In the genomic region with DNA sequence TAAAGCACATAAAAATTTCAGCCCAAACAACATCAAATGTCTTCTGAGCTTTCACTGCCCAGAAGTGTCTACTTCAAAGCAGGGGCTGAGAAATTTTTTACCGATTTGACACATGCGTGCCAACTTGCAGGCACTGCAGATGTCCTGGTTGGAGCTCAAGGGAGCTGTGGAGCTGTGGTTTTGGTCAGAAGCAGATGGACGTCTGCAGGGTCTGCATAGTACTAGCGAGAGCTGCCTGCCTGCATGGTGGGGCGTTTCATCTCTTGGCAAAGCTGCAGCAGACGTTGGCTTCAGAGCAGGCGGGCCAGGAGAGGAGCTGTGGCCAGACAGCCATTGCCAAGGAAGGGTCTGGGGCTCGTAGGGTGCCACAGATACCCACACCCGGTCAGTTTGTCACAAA, we compare ENCODE assay signal across 16 cellular contexts.
DNase-seq lines count a peak whose midpoint lies in the region; ATAC-seq and TF ChIP-seq lines count a peak whose summit lies in the region.
"Had no signal": no experiment of that assay in that cellular context is flagged by ENCODE, and none has a peak within 500 bp of the region (broad histone marks: within the 10 kb centered on the region; RNA-seq: fewer than 3 reads in every experiment).

No MANE protein-coding gene starts in this region.

- no peaks in the 10 kb centered on the region for H3K27me3 ChIP-seq in H9 (ENCODE audit: insufficient read depth, low read length)
- no peaks in the 10 kb centered on the region for H3K27me3 ChIP-seq in lung (ENCODE audit: control insufficient read depth, insufficient read depth)
- H3K27me3 ChIP-seq: BLaER1 had no signal

- no peaks in the 10 kb centered on the region for H3K36me3 ChIP-seq in lung (ENCODE audit: control insufficient read depth in 2 of 2, insufficient read depth in 2 of 2, low read length in 2 of 2)
- H3K36me3 ChIP-seq: BLaER1 had no signal

- H3K4ac ChIP-seq in H9 (ENCODE audit: low read depth, low read length) = no peak overlapping the region

- no peak overlapping the region for H4K5ac ChIP-seq in H9 (ENCODE audit: insufficient read length, low read depth, low read length)

- H3K4me1 ChIP-seq in H9 (ENCODE audit: insufficient read depth, low read length) (no peaks in the 10 kb centered on the region), lung (ENCODE audit: control insufficient read depth in 2 of 2, insufficient read depth in 2 of 2, low read length in 2 of 2) (no peaks in the 10 kb centered on the region)
- H3K4me1 ChIP-seq: BLaER1 had no signal

- no CpG with 5 or more reads among the region's 9 CpGs for WGBS in H9 (ENCODE audit: extremely low coverage, insufficient read length, low lambda C conversion rate)
- 79 to 83% methylated on average over 9 of the region's 9 CpGs for WGBS in lung, 2 donors

- H3K9me3 ChIP-seq in H9 (ENCODE audit: control insufficient read depth, low read depth, low read length) (no peaks in the 10 kb centered on the region), lung (ENCODE audit: control insufficient read depth in 2 of 2, insufficient read depth in 1 of 2, low read length in 1 of 2) (peaks cover 0 to 2% of the 10 kb centered on the region in 2 donors)
- H3K9me3 ChIP-seq: BLaER1 had no signal

- H3K4me1 Mint-ChIP-seq in H9 (no peaks in the 10 kb centered on the region), type B pancreatic cell (ENCODE audit: unreplicated experiment) (peaks cover 6% of the 10 kb centered on the region)
- H3K4me1 Mint-ChIP-seq: CD14-positive monocyte; CD4-positive, alpha-beta memory T cell had no signal

- H3T11ph ChIP-seq in H9 (ENCODE audit: low read length) = no peak overlapping the region

- no peak overlapping the region for H2BK20ac ChIP-seq in H9 (ENCODE audit: low read depth, low read length, poor library complexity, severe bottlenecking)

- H4K8ac ChIP-seq in H9 (replicated peaks; ENCODE audit: insufficient read length, low read depth, low read length) = no peak overlapping the region

- peak; percentile 1 for DNase-seq in activated CD8-positive, alpha-beta memory T cell treated with anti-CD3 and anti-CD28 coated beads, Interleukin-2, amount 50 U/mL, for 48 hours
- DNase-seq in activated CD8-positive, alpha-beta memory T cell treated with anti-CD3 and anti-CD28 coated beads, Interleukin-2, amount 50 U/mL, for 4 hours = no peak
- peak; percentile 8 for DNase-seq in H9
- DNase-seq in lung (ENCODE audit: low spot score) = peak; percentile 25
- peak; percentile 45 for DNase-seq in type B pancreatic cell (ENCODE audit: extremely low spot score, unreplicated experiment)
- DNase-seq in inferior parietal cortex (ENCODE audit: extremely low spot score) = no peak
- DNase-seq: 8988T; CD4-positive, alpha-beta memory T cell; DMS153; DMS79; GDM1; GOT3; H7 had no signal

- H3K4me3 ChIP-seq in lung = no peak overlapping the region
- H3K4me3 ChIP-seq: BLaER1 had no signal

- no peak overlapping the region for H3K23ac ChIP-seq in H9 (ENCODE audit: insufficient read length, low read depth, low read length)

- no peaks in the 10 kb centered on the region for H3K79me2 ChIP-seq in H9 (ENCODE audit: insufficient read depth, low read length)

- no peak overlapping the region for H2BK120ac ChIP-seq in H9 (ENCODE audit: low read depth, low read length, poor library complexity, severe bottlenecking)

- TF ChIP-seq CTCF in H9 (conservative IDR thresholded peaks at IDR 0.05) (no peak), lung (IDR thresholded peaks at IDR 0.05; ENCODE audit: control extremely low read depth, extremely low read depth) (no peak), type B pancreatic cell (conservative IDR thresholded peaks at IDR 0.05) (no peak)

- no peak overlapping the region for H3K9ac ChIP-seq in H9 (ENCODE audit: extremely low read depth, insufficient read length, low read length)
- H3K9ac ChIP-seq: BLaER1 had no signal

- H4K91ac ChIP-seq in H9 (ENCODE audit: insufficient read length, low read depth, low read length) = no peak overlapping the region

- no peak overlapping the region for H3K4me3 Mint-ChIP-seq in H9
- no peak overlapping the region for H3K4me3 Mint-ChIP-seq in type B pancreatic cell
- H3K4me3 Mint-ChIP-seq: CD14-positive monocyte; CD4-positive, alpha-beta memory T cell had no signal

- H2AK5ac ChIP-seq in H9 (ENCODE audit: insufficient read length, low read length) = no peak overlapping the region

- no peaks in the 10 kb centered on the region for H4K20me1 ChIP-seq in H9 (ENCODE audit: control insufficient read depth, insufficient read depth, insufficient read length)
- H4K20me1 ChIP-seq: BLaER1 had no signal

- no peaks in the 10 kb centered on the region for H3K79me1 ChIP-seq in H9 (ENCODE audit: insufficient read depth, low read depth, low read length, poor library complexity, severe bottlenecking)

- H2AFZ ChIP-seq in H9 (ENCODE audit: low read length) = no peak overlapping the region

- no peaks in the 10 kb centered on the region for H3K23me2 ChIP-seq in H9 (ENCODE audit: insufficient read length, low read depth, low read length, poor library complexity, severe bottlenecking)

- H3K14ac ChIP-seq in H9 (ENCODE audit: insufficient read depth, low read length) = no peak overlapping the region

- no peak overlapping the region for H3K56ac ChIP-seq in H9 (ENCODE audit: insufficient read length, low read depth, low read length)

- no peak overlapping the region for H3K18ac ChIP-seq in H9 (ENCODE audit: insufficient read length, low read depth, low read length)

- no peak overlapping the region for H2BK15ac ChIP-seq in H9 (ENCODE audit: low read depth, low read length)

- H2BK12ac ChIP-seq in H9 (ENCODE audit: insufficient read length, low read depth, low read length) = no peak overlapping the region

- H3K9me3 Mint-ChIP-seq in H9 = peaks cover 4% of the 10 kb centered on the region in 2 experiments; a peak in 3 of 5 replicates
- H3K9me3 Mint-ChIP-seq in type B pancreatic cell = peaks cover 14% of the 10 kb centered on the region

- H3K27me3 Mint-ChIP-seq in H9 (ENCODE audit: low read depth) (peaks cover 6% of the 10 kb centered on the region), type B pancreatic cell (peaks cover 13% of the 10 kb centered on the region)
- H3K27me3 Mint-ChIP-seq: CD4-positive, alpha-beta memory T cell had no signal

- no peak overlapping the region for H2BK5ac ChIP-seq in H9 (ENCODE audit: insufficient read length, low read length)

- ATAC-seq in lung (ENCODE audit: insufficient read depth, low FRiP score) (no peak), GM21381 (IDR thresholded peaks at IDR 0.05; ENCODE audit: unreplicated experiment) (no peak)

- H3K4me2 ChIP-seq in H9 (ENCODE audit: insufficient read depth, insufficient read length, low read length) = no peak overlapping the region
- H3K4me2 ChIP-seq: BLaER1 had no signal

- no peak overlapping the region for H3K27ac ChIP-seq in H9 (ENCODE audit: insufficient read length, low read depth, low read length)
- H3K27ac ChIP-seq in lung (ENCODE audit: low read depth in 1 of 2, low read length in 1 of 2) = no peak overlapping the region
- H3K27ac ChIP-seq: BLaER1 had no signal

- H3K36me3 Mint-ChIP-seq in H9 (ENCODE audit: insufficient read depth in 1 of 3, low read depth in 3 of 3) (no peaks in the 10 kb centered on the region), type B pancreatic cell (no peaks in the 10 kb centered on the region)
- H3K36me3 Mint-ChIP-seq: CD14-positive monocyte; CD4-positive, alpha-beta memory T cell had no signal

- H3K27ac Mint-ChIP-seq in H9 = no peak overlapping the region
- H3K27ac Mint-ChIP-seq in type B pancreatic cell = no peak overlapping the region
- H3K27ac Mint-ChIP-seq: CD14-positive monocyte; CD4-positive, alpha-beta memory T cell had no signal

Comparison
In these comparisons a context has a peak if more than half of its experiments do, and no peak if none do; other contexts are left out.
1. DNase-seq: peak in activated CD8-positive, alpha-beta memory T cell treated with anti-CD3 and anti-CD28 coated beads, Interleukin-2, amount 50 U/mL, for 48 hours (single experiment), H9 (single experiment), lung (single experiment) and type B pancreatic cell (single experiment); none in activated CD8-positive, alpha-beta memory T cell treated with anti-CD3 and anti-CD28 coated beads, Interleukin-2, amount 50 U/mL, for 4 hours (single experiment) and inferior parietal cortex (single experiment).